15 cellular contexts compared by ENCODE assay signal in the genomic region with DNA sequence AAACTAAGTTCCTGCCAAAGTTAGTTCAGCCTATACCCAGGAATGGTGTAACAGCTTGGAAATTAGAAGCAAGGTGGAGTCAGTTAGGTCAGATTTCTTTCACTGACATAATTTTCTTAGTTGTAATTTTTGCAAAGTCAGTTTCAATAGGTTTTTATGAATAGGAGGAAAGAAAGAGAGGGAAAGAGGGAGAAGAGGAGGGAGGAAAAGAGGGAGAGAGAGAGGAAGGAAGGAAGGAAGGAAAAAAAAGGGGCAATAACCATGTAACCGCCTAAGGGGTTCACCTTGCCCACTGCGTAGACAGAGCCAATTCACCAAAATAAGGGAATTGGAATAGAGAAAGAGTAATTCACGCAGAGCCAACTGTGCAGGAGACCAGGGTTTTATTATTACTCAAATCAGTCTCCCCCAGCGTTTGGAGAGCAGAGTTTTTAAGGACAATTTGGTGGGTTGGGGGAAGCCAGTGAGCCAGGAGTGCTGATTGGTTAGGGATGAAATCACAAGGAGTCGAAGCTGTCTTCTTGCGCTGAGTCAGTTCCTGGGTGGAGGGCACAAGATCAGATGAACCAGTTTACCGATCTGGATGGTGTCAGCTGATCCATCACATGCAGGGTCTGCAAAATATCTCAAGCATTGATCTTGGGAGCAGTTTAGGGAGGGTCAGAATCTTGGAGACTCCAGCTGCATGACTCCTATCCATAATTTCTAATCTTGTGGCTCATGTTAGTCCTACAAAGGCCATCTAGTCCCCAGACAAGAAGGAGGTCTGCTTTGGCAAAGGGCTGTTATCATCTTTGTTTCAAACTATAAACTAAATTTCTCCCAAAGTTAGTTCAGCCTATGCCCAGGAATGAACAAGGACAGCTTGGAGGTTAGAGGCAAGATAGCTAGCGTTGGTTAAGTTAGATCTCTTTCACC.
DNase-seq lines count a peak whose midpoint lies in the region; ATAC-seq, FAIRE-seq and TF ChIP-seq lines count a peak whose summit lies in the region.
"Had no signal": no experiment of that assay in that cellular context is flagged by ENCODE, and none has a peak within 500 bp of the region (broad histone marks: within the 10 kb centered on the region; RNA-seq: fewer than 3 reads in every experiment).

No MANE protein-coding gene starts in this region.

- H3K36me3 Mint-ChIP-seq in activated CD4-positive, alpha-beta T cell treated with anti-CD3 and anti-CD28 coated beads, Interleukin-2, amount 10 ng/mL, durations not matched to agents 7 days and 5 days (ENCODE audit: low read depth), result peaks cover 80% of the 10 kb centered on the region

- H3K4me1 ChIP-seq in OCI-LY3 (ENCODE audit: low read length), result peaks cover 48% of the 10 kb centered on the region
- peaks cover 8 to 46% of the 10 kb centered on the region in 2 experiments for H3K4me1 ChIP-seq in K562 (replicated peaks in 1 of 2; ENCODE audit: control insufficient read depth in 2 of 2, insufficient read depth in 2 of 2, low read length in 2 of 2)
- H3K4me1 ChIP-seq in spleen, result peaks cover 20 to 72% (median 56%) of the 10 kb centered on the region in 6 donors

- H3K79me2 ChIP-seq in OCI-LY3 (ENCODE audit: low read length) (no peaks in the 10 kb centered on the region), K562 (ENCODE audit: control insufficient read depth, insufficient read depth, low read length) (no peaks in the 10 kb centered on the region)

- FAIRE-seq in K562 (lab: Jason Lieb, UNC) (peak; percentile 85), GM19239 (lab: Jason Lieb, UNC) (no peak)
- FAIRE-seq: D721Med, endometrium had no signal

- peak overlapping the region; percentile 70 for H3K4me3 Mint-ChIP-seq in activated CD4-positive, alpha-beta T cell treated with anti-CD3 and anti-CD28 coated beads, Interleukin-2, amount 10 ng/mL, durations not matched to agents 7 days and 5 days

- no peaks in the 10 kb centered on the region for H3K9me3 Mint-ChIP-seq in activated CD4-positive, alpha-beta T cell treated with anti-CD3 and anti-CD28 coated beads, Interleukin-2, amount 10 ng/mL, durations not matched to agents 7 days and 5 days

- H3K4me2 ChIP-seq in OCI-LY3 (ENCODE audit: low read length) (peak overlapping the region; percentile 73), K562 (ENCODE audit: insufficient read depth, low read length) (peak overlapping the region; percentile 14)

- intact Hi-C loops in K562 (cut with micrococcal nuclease), result no loop called here
- intact Hi-C loops in spleen (cut with DNase I; ENCODE audit: low total_unique reads), result no loop called here

- no peak for TF ChIP-seq RAD21 in K562 (CRISPR knock-in tag; conservative IDR thresholded peaks at IDR 0.05 in 1 of 2, IDR thresholded peaks at IDR 0.05 in 1 of 2)

- H3K27ac ChIP-seq in OCI-LY3 (ENCODE audit: low read length) (peak overlapping the region; percentile 95), K562 (ENCODE audit: extremely low read depth, low read depth, low read length) (peak overlapping the region; percentile 64; the same call in 2 of the 3 replicates), spleen (peak overlapping the region; percentile 55 to 94 (median 83))

- H2AFZ ChIP-seq in OCI-LY3 (ENCODE audit: low read depth, low read length), result no peak overlapping the region
- H2AFZ ChIP-seq in K562 (ENCODE audit: low read depth, low read length), result peak overlapping the region; percentile 78

- 8% methylated on average over 8 of the region's 8 CpGs for WGBS in K562 (ENCODE audit: insufficient coverage, low coverage, missing lambda C conversion rate)
- 58 to 79% (median 63%) methylated on average over 8 of the region's 8 CpGs for WGBS in spleen, 5 donors

- H3K4me1 Mint-ChIP-seq in activated CD4-positive, alpha-beta T cell treated with anti-CD3 and anti-CD28 coated beads, Interleukin-2, amount 10 ng/mL, durations not matched to agents 7 days and 5 days, result peaks cover 72% of the 10 kb centered on the region

- no peaks in the 10 kb centered on the region for H3K27me3 ChIP-seq in OCI-LY3 (ENCODE audit: low read depth, low read length)
- H3K27me3 ChIP-seq in K562 (ENCODE audit: control insufficient read depth in 2 of 2, insufficient read depth in 2 of 2, low read length in 2 of 2), result no peaks in the 10 kb centered on the region
- H3K27me3 ChIP-seq in spleen (replicated peaks in 1 of 7), result no peaks in the 10 kb centered on the region

- BruUV-seq in K562 (replicated peaks; lab: Mats Ljungman, UMichigan), result no TSS peak

- CTCF ChIA-PET in activated CD4-positive, alpha-beta T cell treated with anti-CD3 and anti-CD28 coated beads, Interleukin-2, amount 10 ng/mL, durations not matched to agents 7 days and 5 days (lab: Charles Lee), result interaction anchor here (2.4 to 2.8 kb wide), 3 partner anchors 12 to 192 kb away, joined by 6 to 16 read pairs (median 10); no protein-coding TSS in a partner anchor
- CTCF ChIA-PET in K562 (lab: Yijun Ruan, JAX; ENCODE audit: low intra/inter-chr PET ratio), result no interaction called here

- peak overlapping the region; percentile 80 for H3K9ac ChIP-seq in OCI-LY3 (ENCODE audit: low read length)
- 0 out of 4 replicates have a peak overlapping the region, but pooled peaks of 1 of the 2 experiments have one; percentile 23 for H3K9ac ChIP-seq in K562 (ENCODE audit: insufficient read depth in 1 of 2, low read depth in 2 of 2, low read length in 2 of 2)

- H3K9me1 ChIP-seq in K562 (ENCODE audit: control insufficient read depth, insufficient read depth, low read length), result peaks cover 3% of the 10 kb centered on the region

- TF ChIP-seq POLR2A in K562 (conservative IDR thresholded peaks at IDR 0.05) (0 out of 2 replicates have a peak, but pooled peaks have one; percentile 24), spleen (IDR thresholded peaks at IDR 0.05) (no peak)

- POLR2A ChIA-PET in activated CD4-positive, alpha-beta T cell treated with anti-CD3 and anti-CD28 coated beads, Interleukin-2, amount 10 ng/mL, durations not matched to agents 7 days and 5 days (lab: Charles Lee), result no interaction called here
- POLR2A ChIA-PET in K562 (lab: Yijun Ruan, JAX), result no interaction called here

- H3K27me3 Mint-ChIP-seq in activated CD4-positive, alpha-beta T cell treated with anti-CD3 and anti-CD28 coated beads, Interleukin-2, amount 10 ng/mL, durations not matched to agents 7 days and 5 days, result no peaks in the 10 kb centered on the region

- in situ Hi-C loops in K562 (cut with MboI) (no loop called here), ACHN (cut with HindIII; ENCODE audit: low pct_ligation_motif_present, low pct_unique_long_range_greater_than_20kb, low sequenced_read_pairs) (no loop called here)

- H3K27ac Mint-ChIP-seq in activated CD4-positive, alpha-beta T cell treated with anti-CD3 and anti-CD28 coated beads, Interleukin-2, amount 10 ng/mL, durations not matched to agents 7 days and 5 days, result peak overlapping the region; percentile 89

- H4K20me1 ChIP-seq in OCI-LY3 (ENCODE audit: insufficient read depth, low read length) (no peaks in the 10 kb centered on the region), K562 (replicated peaks; ENCODE audit: control insufficient read depth, insufficient read depth, low read length) (no peaks in the 10 kb centered on the region)

- peak; percentile 35 for ATAC-seq in K562

- TF ChIP-seq CTCF in OCI-LY3 (IDR thresholded peaks at IDR 0.05; ENCODE audit: low read depth, low read length) (no peak), K562 (IDR thresholded peaks at IDR 0.05 in 2 of 3, conservative IDR thresholded peaks at IDR 0.05 in 1 of 3; ENCODE audit: insufficient read depth in 2 of 3, low read depth in 1 of 3, low read length in 3 of 3) (no peak), spleen (IDR thresholded peaks at IDR 0.05 in 8 of 11, conservative IDR thresholded peaks at IDR 0.05 in 3 of 11) (no peak)

- H3K4me3 ChIP-seq in OCI-LY3 (ENCODE audit: low read length) (0 out of 2 replicates have a peak overlapping the region, but pooled peaks have one; percentile 45), K562 (no peak overlapping the region), spleen (peak overlapping the region in 1 of 8 donors; percentile 51)
- H3K4me3 ChIP-seq: lung had no signal

- H3K36me3 ChIP-seq in OCI-LY3 (replicated peaks; ENCODE audit: low read depth, low read length) (peaks cover 24% of the 10 kb centered on the region), K562 (ENCODE audit: control insufficient read depth, insufficient read depth, low read length) (no peaks in the 10 kb centered on the region), spleen (peaks cover 0 to 60% (median 2%) of the 10 kb centered on the region in 6 donors)

- H3K9me3 ChIP-seq in OCI-LY3 (ENCODE audit: insufficient read depth, low read length) (no peaks in the 10 kb centered on the region), K562 (replicated peaks; ENCODE audit: control insufficient read depth, insufficient read depth, low read depth, low read length) (no peaks in the 10 kb centered on the region; the same call in 1 of the 2 replicates), spleen (no peaks in the 10 kb centered on the region)

- TF ChIP-seq EP300 in K562 (IDR thresholded peaks at IDR 0.05; ENCODE audit: low read length), result peak; percentile 65; the same call in 1 of the 2 replicates

- DNase-seq in activated CD4-positive, alpha-beta T cell treated with anti-CD3 and anti-CD28 coated beads, Interleukin-2, amount 10 ng/mL, durations not matched to agents 7 days and 5 days, result no peak
- no peak for DNase-seq in activated CD4-positive, alpha-beta T cell treated with anti-CD3 and anti-CD28 coated beads, Interleukin-2, amount 50 U/mL, for 4 hours
- DNase-seq in K562 (ENCODE audit: extremely low read depth in 1 of 4, low spot score in 3 of 4) (peak in 1 of 4 experiments; percentile 76), spleen (no peak), ACHN (no peak), GM19239 (ENCODE audit: insufficient read length, low spot score) (no peak)
- DNase-seq in stimulated activated CD4-positive, alpha-beta T cell treated with anti-CD3 and anti-CD28 coated beads, Interleukin-12 subunit alpha, Interleukin-12 subunit beta, amount 100 ng/mL, for 4 hours, result no peak
- DNase-seq: foreskin melanocyte, HCEC 1CT, NCI-H2029, NCI-H526 treated with DMSO at 0.1 percent for 48 hours had no signal

TF ChIP-seq in K562, 482 proteins besides CTCF, POLR2A, EP300 and RAD21 (continues in another document):
- TF ChIP-seq ATF7 (IDR thresholded peaks at IDR 0.05) (peak; percentile 75; the same call in 1 of the 2 replicates), ZNF316 (IDR thresholded peaks at IDR 0.05) (peak; percentile 47)
- TF ChIP-seq, protein P1, sequence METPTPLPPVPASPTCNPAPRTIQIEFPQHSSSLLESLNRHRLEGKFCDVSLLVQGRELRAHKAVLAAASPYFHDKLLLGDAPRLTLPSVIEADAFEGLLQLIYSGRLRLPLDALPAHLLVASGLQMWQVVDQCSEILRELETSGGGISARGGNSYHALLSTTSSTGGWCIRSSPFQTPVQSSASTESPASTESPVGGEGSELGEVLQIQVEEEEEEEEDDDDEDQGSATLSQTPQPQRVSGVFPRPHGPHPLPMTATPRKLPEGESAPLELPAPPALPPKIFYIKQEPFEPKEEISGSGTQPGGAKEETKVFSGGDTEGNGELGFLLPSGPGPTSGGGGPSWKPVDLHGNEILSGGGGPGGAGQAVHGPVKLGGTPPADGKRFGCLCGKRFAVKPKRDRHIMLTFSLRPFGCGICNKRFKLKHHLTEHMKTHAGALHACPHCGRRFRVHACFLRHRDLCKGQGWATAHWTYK (CRISPR knock-in tag; IDR thresholded peaks at IDR 0.05), result no peak
